In the genomic region with DNA sequence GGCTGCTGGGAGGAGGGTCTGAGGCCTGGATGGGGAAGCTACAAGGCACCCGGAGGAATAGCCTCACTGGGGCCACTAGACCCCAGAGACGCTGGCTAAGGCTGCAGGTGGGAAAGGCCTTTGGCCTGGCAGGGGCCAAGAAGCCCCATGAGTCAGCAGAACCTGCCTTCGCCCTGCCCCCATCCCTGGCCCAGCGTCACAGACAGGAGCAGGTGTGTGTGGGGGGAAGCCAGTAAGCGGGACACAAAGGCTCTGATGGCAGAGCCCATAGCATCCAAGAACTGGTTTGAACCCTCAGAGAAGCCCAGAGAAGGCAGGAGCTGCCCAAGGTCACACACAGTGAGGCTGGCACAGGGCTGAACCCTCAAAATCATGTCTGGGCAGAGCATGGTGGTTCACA, we compare ENCODE assay signal across 7 cellular contexts. TPM values are rescaled to one million over a fixed set of nuclear protein-coding genes. Genes with fewer than 3 reads are reported as not detected.
"Had no signal": no experiment of that assay in that cellular context is flagged by ENCODE, and none has a peak within 500 bp of the region (broad histone marks: within the 10 kb centered on the region; RNA-seq: fewer than 3 reads in every experiment).

No MANE protein-coding gene starts in this region.

RNA-seq across cellular contexts. Expression of a gene that starts 43.3 kb away (rescaled TPM):
- total RNA-seq: GM23248, GM23338, H1, H4, H7, H9, HFFc6 had no signal
- polyA plus RNA-seq: GM23248, H1 had no signal

RNA-seq across cellular contexts. Expression of a gene that starts 55.8 kb away (rescaled TPM):
- total RNA-seq: GM23248, GM23338, H1, H4, H7, H9, HFFc6 had no signal
- polyA plus RNA-seq: H1 had no signal
